Comparison of ENCODE assay signal across 9 cellular contexts in the genomic region with DNA sequence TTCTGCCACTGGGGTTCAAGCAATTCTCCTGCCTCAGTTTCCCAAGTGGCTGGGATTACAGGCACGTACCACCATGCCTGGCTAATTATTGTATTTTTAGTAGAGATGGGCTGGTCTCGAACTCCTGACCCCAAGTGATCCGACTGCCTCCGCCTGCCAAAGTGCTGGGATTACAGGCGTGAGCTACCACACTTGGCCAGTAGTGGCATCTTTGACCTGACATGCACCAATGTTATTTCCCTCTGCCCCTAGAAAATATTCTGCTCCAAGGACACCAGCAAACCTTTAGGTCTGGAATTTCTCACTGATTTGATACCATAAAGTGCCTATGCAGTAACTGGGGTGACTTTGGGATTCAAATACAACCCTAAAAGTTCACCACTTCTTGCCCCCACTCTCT.
DNase-seq lines count a peak whose midpoint lies in the region; ATAC-seq, FAIRE-seq and TF ChIP-seq lines count a peak whose summit lies in the region.
"Had no signal": no experiment of that assay in that cellular context is flagged by ENCODE, and none has a peak within 500 bp of the region (broad histone marks: within the 10 kb centered on the region; RNA-seq: fewer than 3 reads in every experiment).

No MANE protein-coding gene starts in this region.

- TF ChIP-seq CTCF in HepG2 (CRISPR knock-in tag; IDR thresholded peaks at IDR 0.05) (no peak), right lobe of liver (IDR thresholded peaks at IDR 0.05) (no peak)

- H3K36me3 ChIP-seq in HepG2 (replicated peaks in 1 of 2; ENCODE audit: control insufficient read depth in 1 of 2, insufficient read depth in 2 of 2, low read length in 2 of 2) = peaks cover 21 to 53% of the 10 kb centered on the region in 2 experiments; a peak in 4 of 5 replicates
- H3K36me3 ChIP-seq in right lobe of liver = peaks cover 0 to 4% (median 0%) of the 10 kb centered on the region in 4 donors
- H3K36me3 ChIP-seq in H7 (replicated peaks; ENCODE audit: control insufficient read depth, insufficient read depth, low read length) = no peaks in the 10 kb centered on the region

- intact Hi-C loops in HepG2 (cut with micrococcal nuclease; ENCODE audit: unreplicated experiment) (no loop called here), right lobe of liver (cut with DNase I) (no loop called here), posterior vena cava (cut with DNase I) (no loop called here)
- intact Hi-C loops in activated T-helper 1 cell treated with anti-CD3 and anti-CD28 coated beads, Interleukin-12 subunit alpha, Interleukin-12 subunit beta, Interleukin-2, Interleukin-4 antibody, amounts not matched to agents 30 ng/mL and 10 ng/mL and 1 ng/mL, durations not matched to agents 14 hours and 24 hours and 36 hours (cut with micrococcal nuclease) = loop anchor here (1.0 to 2.0 kb wide), 2 partner anchors 9 to 18 kb away; no protein-coding TSS in a partner anchor

- peaks cover 37% of the 10 kb centered on the region for H3K79me2 ChIP-seq in HepG2 (ENCODE audit: insufficient read depth, low read length)

- peaks cover 63% of the 10 kb centered on the region for H3K36me3 Mint-ChIP-seq in activated T-helper 1 cell treated with anti-CD3 and anti-CD28 coated beads, Interleukin-12 subunit alpha, Interleukin-12 subunit beta, Interleukin-2, Interleukin-4 antibody, amounts not matched to agents 30 ng/mL and 10 ng/mL and 1 ng/mL, durations not matched to agents 14 hours and 24 hours and 36 hours (ENCODE audit: low read depth)
- H3K36me3 Mint-ChIP-seq in naive B cell = peaks cover 28 to 49% of the 10 kb centered on the region in 2 donors

- no peaks in the 10 kb centered on the region for H4K20me1 ChIP-seq in HepG2 (ENCODE audit: insufficient read depth, low read length)

- TF ChIP-seq POLR2A in HepG2 (IDR thresholded peaks at IDR 0.05; ENCODE audit: insufficient read depth in 1 of 2, low read depth in 2 of 2, low read length in 2 of 2) (no peak), right lobe of liver (IDR thresholded peaks at IDR 0.05) (no peak)

- H3K4me3 ChIP-seq in HepG2 (replicated peaks in 1 of 3; ENCODE audit: insufficient read depth in 1 of 3, low read depth in 2 of 3, low read length in 3 of 3) (no peak overlapping the region), right lobe of liver (no peak overlapping the region), H7 (ENCODE audit: insufficient read depth, low read depth, low read length) (no peak overlapping the region)
- H3K4me3 ChIP-seq: mucosa of descending colon had no signal

- CTCF ChIA-PET in HepG2 (lab: Yijun Ruan, JAX; ENCODE audit: low intra/inter-chr PET ratio, low total read pairs) = no interaction called here

- H3K27ac Mint-ChIP-seq in activated T-helper 1 cell treated with anti-CD3 and anti-CD28 coated beads, Interleukin-12 subunit alpha, Interleukin-12 subunit beta, Interleukin-2, Interleukin-4 antibody, amounts not matched to agents 30 ng/mL and 10 ng/mL and 1 ng/mL, durations not matched to agents 14 hours and 24 hours and 36 hours = peak overlapping the region; percentile 59
- H3K27ac Mint-ChIP-seq in naive B cell = peak overlapping the region in 5 of 6 donors; percentile 85 to 99 (median 97)

- peaks cover 4% of the 10 kb centered on the region for H3K9me3 Mint-ChIP-seq in activated T-helper 1 cell treated with anti-CD3 and anti-CD28 coated beads, Interleukin-12 subunit alpha, Interleukin-12 subunit beta, Interleukin-2, Interleukin-4 antibody, amounts not matched to agents 30 ng/mL and 10 ng/mL and 1 ng/mL, durations not matched to agents 14 hours and 24 hours and 36 hours
- peaks cover 0 to 4% (median 0%) of the 10 kb centered on the region in 7 donors for H3K9me3 Mint-ChIP-seq in naive B cell

- ATAC-seq in HepG2 (no peak; the same call in 2 of the 3 replicates), right lobe of liver (no peak), naive B cell (ENCODE audit: low read depth in 2 of 2) (no peak)

- no TSS peak for BruUV-seq in HepG2 (replicated peaks; lab: Mats Ljungman, UMichigan)

- no peak for FAIRE-seq in HepG2 (lab: Jason Lieb, UNC)

- H3K27me3 Mint-ChIP-seq in activated T-helper 1 cell treated with anti-CD3 and anti-CD28 coated beads, Interleukin-12 subunit alpha, Interleukin-12 subunit beta, Interleukin-2, Interleukin-4 antibody, amounts not matched to agents 30 ng/mL and 10 ng/mL and 1 ng/mL, durations not matched to agents 14 hours and 24 hours and 36 hours (ENCODE audit: insufficient read depth) = no peaks in the 10 kb centered on the region
- no peaks in the 10 kb centered on the region for H3K27me3 Mint-ChIP-seq in naive B cell

- WGBS in HepG2 (ENCODE audit: low lambda C conversion rate) = 94% methylated on average over 5 of the region's 5 CpGs
- WGBS in right lobe of liver (ENCODE audit: insufficient coverage, low coverage, low lambda C conversion rate, missing lambda C conversion rate) = 67% methylated on average over 1 of the region's 5 CpGs

- no peak overlapping the region for H2AFZ ChIP-seq in HepG2 (ENCODE audit: low read length)

- H3K27ac ChIP-seq in HepG2 (ENCODE audit: extremely low read length, insufficient read depth, low read length) = peak overlapping the region; percentile 32
- H3K27ac ChIP-seq in right lobe of liver = peak overlapping the region in 1 of 3 donors; percentile 1

- no peak for TF ChIP-seq EP300 in HepG2 (IDR thresholded peaks at IDR 0.05; ENCODE audit: low read depth in 2 of 2, low read length in 2 of 2)
- no peak for TF ChIP-seq EP300 in HepG2 (CRISPR knock-in tag; IDR thresholded peaks at IDR 0.05; ENCODE audit: borderline replicate concordance)

- peaks cover 51% of the 10 kb centered on the region for H3K4me1 ChIP-seq in HepG2 (ENCODE audit: insufficient read depth, low read length)
- H3K4me1 ChIP-seq in right lobe of liver = peaks cover 0 to 29% (median 0%) of the 10 kb centered on the region in 4 donors

- TF ChIP-seq RAD21 in HepG2 (CRISPR knock-in tag; IDR thresholded peaks at IDR 0.05) = no peak

- peaks cover 89% of the 10 kb centered on the region for H3K4me1 Mint-ChIP-seq in activated T-helper 1 cell treated with anti-CD3 and anti-CD28 coated beads, Interleukin-12 subunit alpha, Interleukin-12 subunit beta, Interleukin-2, Interleukin-4 antibody, amounts not matched to agents 30 ng/mL and 10 ng/mL and 1 ng/mL, durations not matched to agents 14 hours and 24 hours and 36 hours (ENCODE audit: low read depth)
- H3K4me1 Mint-ChIP-seq in naive B cell = peaks cover 62 to 99% (median 87%) of the 10 kb centered on the region in 3 donors

- DNase-seq in HepG2 (ENCODE audit: low spot score) (no peak), right lobe of liver (no peak), naive B cell (no peak), H7 (no peak), posterior vena cava (ENCODE audit: low spot score) (no peak), pons (ENCODE audit: low spot score) (no peak), NCI-H1417 (lab: John Stamatoyannopoulos, UW) (no peak)
- no peak for DNase-seq in activated T-helper 1 cell treated with anti-CD3 and anti-CD28 coated beads, Interleukin-12 subunit alpha, Interleukin-12 subunit beta, Interleukin-2, Interleukin-4 antibody, amounts not matched to agents 30 ng/mL and 10 ng/mL and 1 ng/mL, durations not matched to agents 14 hours and 24 hours and 36 hours (ENCODE audit: low spot score)
- DNase-seq: mucosa of descending colon had no signal

- no peak overlapping the region for H3K4me2 ChIP-seq in HepG2 (ENCODE audit: low read depth, low read length)

- H3K9ac ChIP-seq in HepG2 (ENCODE audit: insufficient read depth, low read depth, low read length) = no peak overlapping the region

- H3K4me3 Mint-ChIP-seq in activated T-helper 1 cell treated with anti-CD3 and anti-CD28 coated beads, Interleukin-12 subunit alpha, Interleukin-12 subunit beta, Interleukin-2, Interleukin-4 antibody, amounts not matched to agents 30 ng/mL and 10 ng/mL and 1 ng/mL, durations not matched to agents 14 hours and 24 hours and 36 hours = peak overlapping the region; percentile 11
- peak overlapping the region in 6 of 8 donors; percentile 70 to 92 (median 78) for H3K4me3 Mint-ChIP-seq in naive B cell

- H3K9me3 ChIP-seq in HepG2 (ENCODE audit: low read length) = no peaks in the 10 kb centered on the region
- H3K9me3 ChIP-seq in right lobe of liver = no peaks in the 10 kb centered on the region
- H3K9me3 ChIP-seq: mucosa of descending colon had no signal

- POLR2A ChIA-PET in HepG2 (lab: Yijun Ruan, JAX) = interaction anchor here (0.7 to 1.5 kb wide), 4 partner anchors 12 to 331 kb away, joined by 3 to 7 read pairs (median 4); no protein-coding TSS in a partner anchor

- no peaks in the 10 kb centered on the region for H3K27me3 ChIP-seq in HepG2 (ENCODE audit: control insufficient read depth in 1 of 2, insufficient read depth in 2 of 2, low read length in 2 of 2)
- no peaks in the 10 kb centered on the region for H3K27me3 ChIP-seq in right lobe of liver
- no peaks in the 10 kb centered on the region for H3K27me3 ChIP-seq in H7 (ENCODE audit: control insufficient read depth, insufficient read depth, low read length)

- in situ Hi-C loops in HepG2 (cut with HindIII; ENCODE audit: extremely low pct_ligation_motif_present, low pct_unique_long_range_greater_than_20kb) = no loop called here

TF ChIP-seq in HepG2, 621 proteins besides CTCF, POLR2A, EP300 and RAD21 (continues in another document):
- TF ChIP-seq FIP1L1 (IDR thresholded peaks at IDR 0.05; ENCODE audit: borderline replicate concordance, insufficient read depth, low read depth, low read length) = no peak
- TF ChIP-seq ZNF282 (IDR thresholded peaks at IDR 0.05; ENCODE audit: partially characterized antibody) = no peak
- TF ChIP-seq ZBTB8A (CRISPR knock-in tag; IDR thresholded peaks at IDR 0.05; ENCODE audit: borderline replicate concordance, low read depth) = no peak
